8 cellular contexts compared by ENCODE assay signal in genomic region chr9:137077010-137077747, GRCh38. TPM values are rescaled to one million over a fixed set of nuclear protein-coding genes. Genes with fewer than 3 reads are reported as not detected.
DNase-seq lines count a peak whose midpoint lies in the region; ATAC-seq and TF ChIP-seq lines count a peak whose summit lies in the region.

TSS of gene UAP1L1 (plus strand) at chr9:137077517. CDS start at chr9:137077533, 16 bp downstream.

- H3K4me3 ChIP-seq in heart left ventricle: peak within 1 kb of the TSS; percentile 57 to 85 (median 70)
- peak within 1 kb of the TSS; percentile 43 for H3K4me3 ChIP-seq in ovary

- no peaks in the 10 kb centered on the region for H3K27me3 Mint-ChIP-seq in activated naive CD8-positive, alpha-beta T cell treated with anti-CD3 and anti-CD28 coated beads, Interleukin-2, amount 50 U/mL, for 24 hours

- H3K4me1 Mint-ChIP-seq in activated naive CD8-positive, alpha-beta T cell treated with anti-CD3 and anti-CD28 coated beads, Interleukin-2, amount 50 U/mL, for 24 hours: peaks cover 4% of the 10 kb centered on the region

- no peaks in the 10 kb centered on the region for H3K9me3 Mint-ChIP-seq in activated naive CD8-positive, alpha-beta T cell treated with anti-CD3 and anti-CD28 coated beads, Interleukin-2, amount 50 U/mL, for 24 hours

- H3K27ac ChIP-seq in heart left ventricle (peak within 1 kb of the TSS in 11 of 12 donors; percentile 18 to 83 (median 59)), ovary (no peak within 1 kb of the TSS)

- in situ Hi-C loops in KBM-7 (cut with MboI; ENCODE audit: low pct_unique_long_range_greater_than_20kb, low sequenced_read_pairs): no loop called here

- no peak for TF ChIP-seq EP300 in ovary (IDR thresholded peaks at IDR 0.05)

- peak within 1 kb of the TSS; percentile 71 for H3K4me3 Mint-ChIP-seq in activated naive CD8-positive, alpha-beta T cell treated with anti-CD3 and anti-CD28 coated beads, Interleukin-2, amount 50 U/mL, for 24 hours

- H3K4me1 ChIP-seq in heart left ventricle (peaks cover 0 to 46% (median 11%) of the 10 kb centered on the region in 12 donors), ovary (ENCODE audit: insufficient read depth) (peaks cover 5% of the 10 kb centered on the region)

- H3K27me3 ChIP-seq in heart left ventricle (no peaks in the 10 kb centered on the region), ovary (no peaks in the 10 kb centered on the region)

- ATAC-seq in HG03025 (IDR thresholded peaks at IDR 0.05; ENCODE audit: low FRiP score, unreplicated experiment) (peak; percentile 41), heart left ventricle (peak; percentile 40 to 74 (median 64))
- peak; percentile 57 for ATAC-seq in activated naive CD8-positive, alpha-beta T cell treated with anti-CD3 and anti-CD28 coated beads, Interleukin-2, amount 50 U/mL, for 24 hours

- 1 to 9% (median 2%) methylated on average over 13 to 85 of the region's 87 CpGs for WGBS in heart left ventricle, 4 donors
- 2 to 4% (median 3%) methylated on average over 22 to 87 of the region's 87 CpGs for WGBS in ovary, 3 donors

- peak; percentile 21 for DNase-seq in NCI-H2029 (lab: John Stamatoyannopoulos, UW)
- DNase-seq in NCI-H2029 treated with DMSO at 0.1 percent for 48 hours (lab: John Stamatoyannopoulos, UW): no peak
- DNase-seq in RPMI8226: peak; percentile 80
- peak; percentile 66 for DNase-seq in activated naive CD8-positive, alpha-beta T cell treated with anti-CD3 and anti-CD28 coated beads, Interleukin-2, amount 50 U/mL, for 24 hours
- peak; percentile 78 to 93 (median 85) for DNase-seq in heart left ventricle
- DNase-seq in ovary: peak in 2 of 5 donors; percentile 57 to 61
- no peak for DNase-seq in KBM-7

- TF ChIP-seq POLR2A in heart left ventricle (IDR thresholded peaks at IDR 0.05) (peak in 1 of 2 donors; percentile 45), ovary (IDR thresholded peaks at IDR 0.05) (no peak)

- no peak for TF ChIP-seq CTCF in heart left ventricle (IDR thresholded peaks at IDR 0.05)
- TF ChIP-seq CTCF in ovary (IDR thresholded peaks at IDR 0.05): no peak

- intact Hi-C loops in heart left ventricle (cut with DNase I): no loop called here
- intact Hi-C loops in ovary (cut with DNase I): no loop called here

- H3K36me3 ChIP-seq in heart left ventricle: peaks cover 0 to 39% (median 33%) of the 10 kb centered on the region in 9 donors
- H3K36me3 ChIP-seq in ovary: no peaks in the 10 kb centered on the region

- peak within 1 kb of the TSS; percentile 35 for H3K27ac Mint-ChIP-seq in activated naive CD8-positive, alpha-beta T cell treated with anti-CD3 and anti-CD28 coated beads, Interleukin-2, amount 50 U/mL, for 24 hours

- H3K9me3 ChIP-seq in heart left ventricle (no peaks in the 10 kb centered on the region), ovary (no peaks in the 10 kb centered on the region)

- peaks cover 3% of the 10 kb centered on the region for H3K36me3 Mint-ChIP-seq in activated naive CD8-positive, alpha-beta T cell treated with anti-CD3 and anti-CD28 coated beads, Interleukin-2, amount 50 U/mL, for 24 hours (ENCODE audit: low read depth)

RNA-seq across cellular contexts. Expression of gene UAP1L1, which starts in this region (rescaled TPM):
- total RNA-seq in heart left ventricle (10 to 100 TPM in 4 of 9 donors, 1 to 10 TPM in 5; 5.9 to 15.1 (median 9.4) TPM), ovary (1 to 10 TPM; 1.3 to 6.3 (median 4.1) TPM)
- polyA plus RNA-seq in heart left ventricle (10 to 100 TPM in 1 of 2 donors, 1 to 10 TPM in 1; 3.9 to 12.4 TPM), ovary (1 to 10 TPM; 3.0 to 4.1 TPM)

Comparison
In these comparisons a context has a peak if more than half of its experiments do, and no peak if none do; other contexts are left out.
1. DNase-seq: peak in NCI-H2029 (single experiment), RPMI8226 (single experiment), activated naive CD8-positive, alpha-beta T cell treated with anti-CD3 and anti-CD28 coated beads, Interleukin-2, amount 50 U/mL, for 24 hours (single experiment) and heart left ventricle (5 of 5); none in NCI-H2029 treated with DMSO at 0.1 percent for 48 hours (single experiment) and KBM-7 (single experiment).
2. H3K27ac ChIP-seq: peak in heart left ventricle (11 of 12); none in ovary (0 of 2).
3. Peak in every context shown above with its lines, with median percentiles within 50 percentile points of each other: ATAC-seq.